ENCODE assay signal across 10 cellular contexts in genomic region chr15:71634820-71635219, GRCh38.
DNase-seq lines count a peak whose midpoint lies in the region; ATAC-seq, FAIRE-seq and TF ChIP-seq lines count a peak whose summit lies in the region.
"Had no signal": no experiment of that assay in that cellular context is flagged by ENCODE, and none has a peak within 500 bp of the region (broad histone marks: within the 10 kb centered on the region; RNA-seq: fewer than 3 reads in every experiment).

No MANE protein-coding gene starts in this region.

- FAIRE-seq in H1 (lab: Jason Lieb, UNC) (no peak), HepG2 (lab: Jason Lieb, UNC) (no peak)

- no peaks in the 10 kb centered on the region for H3K79me1 ChIP-seq in H1 (ENCODE audit: low read depth, low read length)

- TF ChIP-seq POLR2A in H1 (IDR thresholded peaks at IDR 0.05; ENCODE audit: control extremely low read depth in 1 of 2, low read depth in 2 of 2, low read length in 2 of 2) (no peak), HepG2 (IDR thresholded peaks at IDR 0.05; ENCODE audit: insufficient read depth in 1 of 2, low read depth in 2 of 2, low read length in 2 of 2) (no peak)

- no peak overlapping the region for H3K4me2 ChIP-seq in MM.1S (ENCODE audit: low read depth, low read length)
- H3K4me2 ChIP-seq in H1 (ENCODE audit: insufficient read depth in 1 of 2, low read depth in 2 of 2, low read length in 2 of 2): no peak overlapping the region
- no peak overlapping the region for H3K4me2 ChIP-seq in HepG2 (ENCODE audit: low read depth, low read length)

- 86% methylated on average over 5 of the region's 5 CpGs; no CpG with 5 or more reads in 1 of the 2 experiments for WGBS in H1 (ENCODE audit: extremely low coverage in 1 of 2, insufficient coverage in 1 of 2, insufficient read length in 1 of 2, insufficient replicate concordance in 2 of 2, low coverage in 1 of 2, low lambda C conversion rate in 2 of 2, missing lambda C conversion rate in 1 of 2), 2 experiments
- WGBS in HepG2 (ENCODE audit: low lambda C conversion rate): 45% methylated on average over 5 of the region's 5 CpGs

- no peak overlapping the region for H4K5ac ChIP-seq in H1 (ENCODE audit: insufficient read length, low read depth, low read length)

- H3K27me3 ChIP-seq in MM.1S (replicated peaks; ENCODE audit: insufficient read depth, low read length): no peaks in the 10 kb centered on the region
- no peaks in the 10 kb centered on the region for H3K27me3 ChIP-seq in H1 (replicated peaks in 1 of 4; ENCODE audit: control insufficient read depth in 3 of 4, extremely low read depth in 1 of 4, insufficient read depth in 3 of 4, low read length in 3 of 4)
- H3K27me3 ChIP-seq in HepG2 (ENCODE audit: control insufficient read depth in 1 of 2, insufficient read depth in 2 of 2, low read length in 2 of 2): peaks cover 0 to 11% of the 10 kb centered on the region in 2 experiments; a peak in 1 of 5 replicates
- H3K27me3 ChIP-seq: colonic mucosa had no signal

- H2BK20ac ChIP-seq in H1 (ENCODE audit: low read length): no peak overlapping the region

- intact Hi-C loops in HepG2 (cut with micrococcal nuclease; ENCODE audit: unreplicated experiment): no loop called here

- H4K8ac ChIP-seq in H1 (ENCODE audit: extremely low read depth, insufficient read depth, low read length): no peak overlapping the region

- no peak overlapping the region; the same call in 1 of the 2 replicates for H2AK5ac ChIP-seq in H1 (ENCODE audit: low read depth, low read length)

- no peak overlapping the region for H2BK120ac ChIP-seq in H1 (replicated peaks; ENCODE audit: low read depth, low read length)

- H2BK5ac ChIP-seq in H1 (ENCODE audit: low read depth, low read length): no peak overlapping the region

- H3K9me3 ChIP-seq in MM.1S (replicated peaks; ENCODE audit: insufficient read depth, low read length) (no peaks in the 10 kb centered on the region), H1 (ENCODE audit: insufficient read depth in 2 of 2, low read depth in 1 of 2, low read length in 1 of 2) (no peaks in the 10 kb centered on the region), HepG2 (ENCODE audit: low read length) (no peaks in the 10 kb centered on the region)
- H3K9me3 ChIP-seq: colonic mucosa had no signal

- H4K20me1 ChIP-seq in MM.1S (ENCODE audit: insufficient read depth, low read length) (no peaks in the 10 kb centered on the region), H1 (replicated peaks in 1 of 2; ENCODE audit: control insufficient read depth in 1 of 2, insufficient read depth in 2 of 2, low read length in 2 of 2) (no peaks in the 10 kb centered on the region), HepG2 (ENCODE audit: insufficient read depth, low read length) (no peaks in the 10 kb centered on the region)

- no peak overlapping the region for H3K27ac ChIP-seq in MM.1S (ENCODE audit: low read length)
- no peak overlapping the region for H3K27ac ChIP-seq in H1 (ENCODE audit: low read depth, low read length)
- no peak overlapping the region for H3K27ac ChIP-seq in HepG2 (ENCODE audit: extremely low read length, insufficient read depth, low read length)
- H3K27ac ChIP-seq: colonic mucosa had no signal

- TF ChIP-seq CTCF in MM.1S (IDR thresholded peaks at IDR 0.05; ENCODE audit: low read length) (no peak), H1 (IDR thresholded peaks at IDR 0.05; ENCODE audit: control extremely low read depth in 1 of 3, insufficient read depth in 1 of 3, low read depth in 1 of 3, low read length in 3 of 3) (no peak), HepG2 (CRISPR knock-in tag; IDR thresholded peaks at IDR 0.05) (no peak)

- POLR2A ChIA-PET in H1 (lab: Charles Lee; ENCODE audit: partially characterized antibody): no interaction called here
- POLR2A ChIA-PET in HepG2 (lab: Yijun Ruan, JAX): no interaction called here

- H3K56ac ChIP-seq in H1 (replicated peaks; ENCODE audit: insufficient read length, low read depth, low read length): no peak overlapping the region

- H2BK12ac ChIP-seq in H1 (ENCODE audit: low read depth, low read length): peak overlapping the region; percentile 72; the same call in 1 of the 2 replicates

- H3K9ac ChIP-seq in MM.1S (ENCODE audit: low read length) (no peak overlapping the region), H1 (replicated peaks in 1 of 4; ENCODE audit: extremely low read depth in 1 of 4, low read depth in 3 of 4, low read length in 3 of 4) (no peak overlapping the region), HepG2 (ENCODE audit: insufficient read depth, low read depth, low read length) (no peak overlapping the region)

- peak overlapping the region; percentile 44 for H3K4ac ChIP-seq in H1 (replicated peaks; ENCODE audit: insufficient read length, low read depth, low read length)

- no peaks in the 10 kb centered on the region for H3K4me1 ChIP-seq in MM.1S (ENCODE audit: low read length)
- H3K4me1 ChIP-seq in H1 (replicated peaks in 1 of 4; ENCODE audit: control insufficient read depth in 3 of 4, insufficient read depth in 4 of 4, low read length in 3 of 4): peaks cover 0 to 7% (median 2%) of the 10 kb centered on the region in 4 experiments; a peak in 4 of 7 replicates
- H3K4me1 ChIP-seq in HepG2 (ENCODE audit: insufficient read depth, low read length): no peaks in the 10 kb centered on the region
- H3K4me1 ChIP-seq: colonic mucosa had no signal

- no peak for TF ChIP-seq EP300 in H1 (IDR thresholded peaks at IDR 0.05; ENCODE audit: borderline replicate concordance in 1 of 2, low read depth in 2 of 2, low read length in 2 of 2)
- TF ChIP-seq EP300 in HepG2 (IDR thresholded peaks at IDR 0.05; ENCODE audit: low read depth in 2 of 2, low read length in 2 of 2): no peak
- TF ChIP-seq EP300 in HepG2 (CRISPR knock-in tag; IDR thresholded peaks at IDR 0.05; ENCODE audit: borderline replicate concordance): no peak

- H3K9me2 ChIP-seq in MM.1S (replicated peaks; ENCODE audit: insufficient read depth, low read length): no peaks in the 10 kb centered on the region

- no peak overlapping the region for H3K14ac ChIP-seq in H1 (ENCODE audit: insufficient read length)

- no TSS peak for BruUV-seq in HepG2 (replicated peaks; lab: Mats Ljungman, UMichigan)

- no peaks in the 10 kb centered on the region; the same call in 1 of the 2 replicates for H3K23me2 ChIP-seq in H1 (ENCODE audit: low read depth, low read length)

- no peak overlapping the region for H3K23ac ChIP-seq in H1 (ENCODE audit: insufficient read length)

- H2BK15ac ChIP-seq in H1 (ENCODE audit: low read length): no peak overlapping the region

- no peaks in the 10 kb centered on the region for H3F3A ChIP-seq in MM.1S (ENCODE audit: insufficient read depth, low read length)

- CTCF ChIA-PET in H1 (lab: Charles Lee; ENCODE audit: partially characterized antibody): interaction anchor here (0.7 to 5.1 kb wide), 10 partner anchors 10 to 403 kb away, joined by 3 to 30 read pairs (median 4); no protein-coding TSS in a partner anchor
- CTCF ChIA-PET in HepG2 (lab: Yijun Ruan, JAX; ENCODE audit: low intra/inter-chr PET ratio, low total read pairs): no interaction called here

- H3K36me3 ChIP-seq in MM.1S (replicated peaks; ENCODE audit: insufficient read depth, low read length) (no peaks in the 10 kb centered on the region), H1 (ENCODE audit: control insufficient read depth in 2 of 4, insufficient read depth in 4 of 4, low read length in 3 of 4) (no peaks in the 10 kb centered on the region), HepG2 (replicated peaks in 1 of 2; ENCODE audit: control insufficient read depth in 1 of 2, insufficient read depth in 2 of 2, low read length in 2 of 2) (no peaks in the 10 kb centered on the region)
- H3K36me3 ChIP-seq: colonic mucosa had no signal

- no peak for ATAC-seq in HepG2

- no peak overlapping the region for H2AFZ ChIP-seq in MM.1S (ENCODE audit: low read length)
- H2AFZ ChIP-seq in H1 (ENCODE audit: low read length): no peak overlapping the region
- H2AFZ ChIP-seq in HepG2 (ENCODE audit: low read length): no peak overlapping the region

- H3K79me2 ChIP-seq in MM.1S (ENCODE audit: low read length) (no peaks in the 10 kb centered on the region), H1 (ENCODE audit: control insufficient read depth in 1 of 2, insufficient read depth in 2 of 2, low read length in 2 of 2) (no peaks in the 10 kb centered on the region), HepG2 (ENCODE audit: insufficient read depth, low read length) (no peaks in the 10 kb centered on the region)

- in situ Hi-C loops in HepG2 (cut with HindIII; ENCODE audit: extremely low pct_ligation_motif_present, low pct_unique_long_range_greater_than_20kb): no loop called here

- no peak for TF ChIP-seq RAD21 in H1 (IDR thresholded peaks at IDR 0.05 in 1 of 2, conservative IDR thresholded peaks at IDR 0.05 in 1 of 2; ENCODE audit: low read depth in 2 of 2, low read length in 2 of 2)
- TF ChIP-seq RAD21 in HepG2 (CRISPR knock-in tag; IDR thresholded peaks at IDR 0.05): no peak

- H4K91ac ChIP-seq in H1 (replicated peaks; ENCODE audit: insufficient read length, low read length): no peak overlapping the region

- H3K4me3 ChIP-seq in MM.1S (ENCODE audit: low read length) (no peak overlapping the region), H1 (ENCODE audit: extremely low read depth in 1 of 4, insufficient read depth in 2 of 4, low read depth in 3 of 4, low read length in 4 of 4) (no peak overlapping the region), HepG2 (replicated peaks in 1 of 3; ENCODE audit: insufficient read depth in 1 of 3, low read depth in 2 of 3, low read length in 3 of 3) (no peak overlapping the region)
- H3K4me3 ChIP-seq: colonic mucosa had no signal

- H3K18ac ChIP-seq in H1 (ENCODE audit: extremely low read depth, low read length): no peak overlapping the region

- DNase-seq in MM.1S (peak; percentile 45), NCI-H510A (lab: John Stamatoyannopoulos, UW) (peak; percentile 59), H1 (ENCODE audit: low read depth in 1 of 2, low spot score in 2 of 2) (no peak), retina (peak; percentile 82), HepG2 (ENCODE audit: low spot score) (no peak), NCI-H526 treated with DMSO at 0.1 percent for 48 hours (lab: John Stamatoyannopoulos, UW) (no peak), NCI-H526 (lab: John Stamatoyannopoulos, UW) (no peak)
- DNase-seq: activated CD4-positive, alpha-beta T cell treated with anti-CD3 and anti-CD28 coated beads for 1 hour; colonic mucosa; stimulated activated naive CD4-positive, alpha-beta T cell had no signal

TF ChIP-seq in H1, 55 proteins besides CTCF, POLR2A, EP300 and RAD21:
- no peak for TF ChIP-seq CHD2 (IDR thresholded peaks at IDR 0.05; ENCODE audit: low read length)
- TF ChIP-seq GTF2F1 (IDR thresholded peaks at IDR 0.05; ENCODE audit: borderline replicate concordance, low read depth, low read length): no peak

TF ChIP-seq in HepG2, 621 proteins besides CTCF, POLR2A, EP300 and RAD21 (continues in another document):
- TF ChIP-seq SOX13 (IDR thresholded peaks at IDR 0.05) (no peak), SOX13 (CRISPR knock-in tag; conservative IDR thresholded peaks at IDR 0.05 in 1 of 2, IDR thresholded peaks at IDR 0.05 in 1 of 2) (0 out of 4 replicates have a peak, but pooled peaks of 1 of the 2 experiments have one; percentile 21), PAF1 (CRISPR knock-in tag; IDR thresholded peaks at IDR 0.05) (no peak), MTF2 (CRISPR knock-in tag; IDR thresholded peaks at IDR 0.05; ENCODE audit: borderline replicate concordance) (no peak)

Comparison
In these comparisons a context has a peak if more than half of its experiments do, and no peak if none do; other contexts are left out.
1. DNase-seq: peak in MM.1S (single experiment), NCI-H510A (single experiment) and retina (single experiment); none in H1 (0 of 2), HepG2 (single experiment), NCI-H526 treated with DMSO at 0.1 percent for 48 hours (single experiment) and NCI-H526 (0 of 2).